Comparison of ENCODE assay signal across 8 cellular contexts in the genomic region with DNA sequence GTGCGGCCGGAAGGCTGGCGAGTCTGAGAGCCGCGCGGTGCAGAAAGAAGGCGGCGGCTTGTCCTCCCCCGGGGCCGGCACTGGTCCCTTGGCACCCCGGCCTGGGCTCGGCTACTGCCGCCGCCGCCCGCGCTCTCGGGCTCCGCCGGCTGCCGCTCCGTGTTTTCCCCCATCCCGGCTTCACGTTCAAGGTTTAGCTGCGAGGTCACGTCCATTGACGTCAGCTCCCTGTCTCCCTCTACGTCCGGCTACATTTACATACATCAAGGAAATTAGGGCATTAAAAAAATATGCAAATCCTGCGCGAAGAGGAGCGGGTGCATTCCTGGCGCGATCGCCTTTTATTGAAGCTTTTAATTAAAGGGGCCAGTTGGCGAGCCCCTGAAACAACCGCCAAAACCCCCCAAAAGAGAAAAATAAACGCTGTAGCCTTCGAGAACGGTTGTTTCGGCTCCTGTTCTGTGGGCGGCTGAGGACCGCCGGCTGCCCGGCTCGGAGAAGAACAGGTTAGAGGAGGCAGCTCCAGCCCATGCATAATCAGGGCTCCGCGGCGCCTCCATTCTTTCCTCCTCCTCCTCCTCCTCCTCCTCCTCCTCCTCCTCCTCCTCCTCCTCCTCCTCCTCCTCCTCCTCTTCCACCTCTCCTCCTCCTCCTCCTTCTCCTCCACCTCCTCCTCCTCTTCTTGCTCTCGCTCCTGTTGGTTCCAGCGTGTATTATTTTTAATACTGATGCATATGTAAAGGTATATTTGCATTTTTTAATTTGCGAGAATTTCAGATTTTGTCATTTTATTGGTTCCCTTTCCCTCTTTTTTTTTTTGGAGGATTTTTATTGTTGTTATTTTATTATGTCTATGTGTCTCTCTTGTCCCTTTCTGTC.
DNase-seq lines count a peak whose midpoint lies in the region; ATAC-seq lines count a peak whose summit lies in the region.

No MANE protein-coding gene starts in this region.

- no peak for DNase-seq in Right ventricle myocardium inferior (ENCODE audit: missing footprints)
- DNase-seq in cardiac septum (ENCODE audit: low spot score): no peak
- peak; percentile 84 for DNase-seq in NCI-H2171 treated with DMSO at 0.1 percent for 48 hours (lab: John Stamatoyannopoulos, UW)
- DNase-seq in activated T-helper 2 cell treated with anti-CD3 and anti-CD28 coated beads, Interferon-gamma antibody, Interleukin-2, Interleukin-4, amounts not matched to agents 10 μg/mL and 5 μg/mL and 100 μg/mL, durations not matched to agents 14 hours and 24 hours and 36 hours (ENCODE audit: low spot score): no peak
- no peak for DNase-seq in left ventricle myocardium superior
- DNase-seq in retina: peak; percentile 97
- DNase-seq in epidermal melanocyte (ENCODE audit: insufficient read length, low spot score): no peak

- peaks cover 4% of the 10 kb centered on the region for H3K9me3 Mint-ChIP-seq in activated T-helper 2 cell treated with anti-CD3 and anti-CD28 coated beads, Interferon-gamma antibody, Interleukin-2, Interleukin-4, amounts not matched to agents 10 μg/mL and 5 μg/mL and 100 μg/mL, durations not matched to agents 14 hours and 24 hours and 36 hours

- intact Hi-C loops in Right ventricle myocardium inferior (cut with DNase I) (no loop called here), cardiac septum (cut with DNase I) (no loop called here), left ventricle myocardium superior (cut with micrococcal nuclease) (loop anchor here (10.0 kb wide), 1 partner anchor 541 kb away; no protein-coding TSS in a partner anchor)
- intact Hi-C loops in activated T-helper 2 cell treated with anti-CD3 and anti-CD28 coated beads, Interferon-gamma antibody, Interleukin-2, Interleukin-4, amounts not matched to agents 10 μg/mL and 5 μg/mL and 100 μg/mL, durations not matched to agents 14 hours and 24 hours and 36 hours (cut with micrococcal nuclease): loop anchor here (1.0 to 2.0 kb wide), 3 partner anchors 10 to 15 kb away; no protein-coding TSS in a partner anchor

- peaks cover 4% of the 10 kb centered on the region for H3K36me3 Mint-ChIP-seq in activated T-helper 2 cell treated with anti-CD3 and anti-CD28 coated beads, Interferon-gamma antibody, Interleukin-2, Interleukin-4, amounts not matched to agents 10 μg/mL and 5 μg/mL and 100 μg/mL, durations not matched to agents 14 hours and 24 hours and 36 hours (ENCODE audit: low read depth)

- peaks cover 82% of the 10 kb centered on the region for H3K27me3 Mint-ChIP-seq in activated T-helper 2 cell treated with anti-CD3 and anti-CD28 coated beads, Interferon-gamma antibody, Interleukin-2, Interleukin-4, amounts not matched to agents 10 μg/mL and 5 μg/mL and 100 μg/mL, durations not matched to agents 14 hours and 24 hours and 36 hours (ENCODE audit: low read depth)

- H3K27ac Mint-ChIP-seq in activated T-helper 2 cell treated with anti-CD3 and anti-CD28 coated beads, Interferon-gamma antibody, Interleukin-2, Interleukin-4, amounts not matched to agents 10 μg/mL and 5 μg/mL and 100 μg/mL, durations not matched to agents 14 hours and 24 hours and 36 hours: no peak overlapping the region

- H3K4me3 Mint-ChIP-seq in activated T-helper 2 cell treated with anti-CD3 and anti-CD28 coated beads, Interferon-gamma antibody, Interleukin-2, Interleukin-4, amounts not matched to agents 10 μg/mL and 5 μg/mL and 100 μg/mL, durations not matched to agents 14 hours and 24 hours and 36 hours (ENCODE audit: low read depth): peak overlapping the region; percentile 41

- ATAC-seq in Right ventricle myocardium inferior (peak; percentile 21), HG02870 (IDR thresholded peaks at IDR 0.05; ENCODE audit: unreplicated experiment) (peak; percentile 36), left ventricle myocardium superior (peak; percentile 53)

- H3K4me1 Mint-ChIP-seq in activated T-helper 2 cell treated with anti-CD3 and anti-CD28 coated beads, Interferon-gamma antibody, Interleukin-2, Interleukin-4, amounts not matched to agents 10 μg/mL and 5 μg/mL and 100 μg/mL, durations not matched to agents 14 hours and 24 hours and 36 hours (ENCODE audit: low read depth): peaks cover 27% of the 10 kb centered on the region

Comparison
In these comparisons a context has a peak if more than half of its experiments do, and no peak if none do; other contexts are left out.
1. intact Hi-C loops: an anchor here in activated T-helper 2 cell treated with anti-CD3 and anti-CD28 coated beads, Interferon-gamma antibody, Interleukin-2, Interleukin-4, amounts not matched to agents 10 μg/mL and 5 μg/mL and 100 μg/mL, durations not matched to agents 14 hours and 24 hours and 36 hours (1.0 to 2.0 kb wide) and left ventricle myocardium superior (10.0 kb wide); none called in Right ventricle myocardium inferior and cardiac septum.
2. DNase-seq: peak in NCI-H2171 treated with DMSO at 0.1 percent for 48 hours (single experiment) and retina (single experiment); none in Right ventricle myocardium inferior (single experiment), cardiac septum (single experiment), activated T-helper 2 cell treated with anti-CD3 and anti-CD28 coated beads, Interferon-gamma antibody, Interleukin-2, Interleukin-4, amounts not matched to agents 10 μg/mL and 5 μg/mL and 100 μg/mL, durations not matched to agents 14 hours and 24 hours and 36 hours (single experiment), left ventricle myocardium superior (single experiment) and epidermal melanocyte (single experiment).
3. Peak in every context shown above with its lines, with median percentiles within 50 percentile points of each other: ATAC-seq.